Comparison of ENCODE assay signal across 10 cellular contexts in the genomic region with DNA sequence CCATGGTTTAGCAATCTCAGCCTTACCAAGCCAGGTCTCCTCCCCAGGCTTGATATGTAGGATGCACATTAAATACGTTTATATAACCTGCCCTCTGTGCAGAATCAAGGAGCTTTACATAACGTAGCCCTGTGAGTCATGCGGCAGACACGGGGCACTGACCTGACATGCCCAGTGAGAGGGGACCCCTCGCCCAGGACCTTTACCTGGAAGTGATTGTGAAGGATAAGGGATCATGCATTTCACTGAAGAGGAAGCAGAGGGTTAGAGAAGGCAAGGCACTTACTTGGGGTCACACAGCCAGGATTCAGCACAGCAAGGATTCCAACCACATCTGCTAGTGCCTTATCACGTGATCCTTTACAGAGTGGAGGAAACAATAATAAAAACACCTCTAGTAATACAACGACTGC. TPM values are rescaled to one million over a fixed set of nuclear protein-coding genes. Genes with fewer than 3 reads are reported as not detected.
DNase-seq lines count a peak whose midpoint lies in the region; ATAC-seq and TF ChIP-seq lines count a peak whose summit lies in the region.
"Had no signal": no experiment of that assay in that cellular context is flagged by ENCODE, and none has a peak within 500 bp of the region (broad histone marks: within the 10 kb centered on the region; RNA-seq: fewer than 3 reads in every experiment).

No MANE protein-coding gene starts in this region.

- H3K27me3 Mint-ChIP-seq in stimulated activated naive CD8-positive, alpha-beta T cell treated with anti-CD3 and anti-CD28 coated beads, Interleukin-15, Interleukin-2, amounts not matched to agents 100 ng/mL and 50 ng/mL, for 24 hours, result no peaks in the 10 kb centered on the region
- H3K27me3 Mint-ChIP-seq in activated naive CD8-positive, alpha-beta T cell treated with anti-CD3 and anti-CD28 coated beads, Interleukin-2, amount 10 ng/mL, durations not matched to agents 7 days and 5 days, result peaks cover 17% of the 10 kb centered on the region

- H3K27ac Mint-ChIP-seq in stimulated activated naive CD8-positive, alpha-beta T cell treated with anti-CD3 and anti-CD28 coated beads, Interleukin-15, Interleukin-2, amounts not matched to agents 100 ng/mL and 50 ng/mL, for 24 hours, result peak overlapping the region; percentile 74
- H3K27ac Mint-ChIP-seq in activated naive CD8-positive, alpha-beta T cell treated with anti-CD3 and anti-CD28 coated beads, Interleukin-2, amount 10 ng/mL, durations not matched to agents 7 days and 5 days, result peak overlapping the region; percentile 79

- TF ChIP-seq CTCF in vagina (IDR thresholded peaks at IDR 0.05), result no peak

- H3K4me1 ChIP-seq in vagina, result peaks cover 65% of the 10 kb centered on the region

- H3K9me3 Mint-ChIP-seq in stimulated activated naive CD8-positive, alpha-beta T cell treated with anti-CD3 and anti-CD28 coated beads, Interleukin-15, Interleukin-2, amounts not matched to agents 100 ng/mL and 50 ng/mL, for 24 hours, result no peaks in the 10 kb centered on the region
- no peaks in the 10 kb centered on the region for H3K9me3 Mint-ChIP-seq in activated naive CD8-positive, alpha-beta T cell treated with anti-CD3 and anti-CD28 coated beads, Interleukin-2, amount 10 ng/mL, durations not matched to agents 7 days and 5 days

- no peak for TF ChIP-seq POLR2A in vagina (IDR thresholded peaks at IDR 0.05)

- ATAC-seq in stimulated activated naive CD8-positive, alpha-beta T cell treated with anti-CD3 and anti-CD28 coated beads, Interleukin-15, Interleukin-2, amounts not matched to agents 100 U/mL and 50 U/mL, for 24 hours, result no peak
- ATAC-seq in activated naive CD8-positive, alpha-beta T cell treated with anti-CD3 and anti-CD28 coated beads, Interleukin-2, amount 10 ng/mL, durations not matched to agents 7 days and 5 days (ENCODE audit: low read depth), result no peak
- ATAC-seq in left colon (peak; percentile 36), GM18511 (IDR thresholded peaks at IDR 0.05; ENCODE audit: unreplicated experiment) (no peak)

- no peaks in the 10 kb centered on the region for H3K9me3 ChIP-seq in vagina

- peak overlapping the region; percentile 97 for H3K4me3 Mint-ChIP-seq in stimulated activated naive CD8-positive, alpha-beta T cell treated with anti-CD3 and anti-CD28 coated beads, Interleukin-15, Interleukin-2, amounts not matched to agents 100 ng/mL and 50 ng/mL, for 24 hours
- H3K4me3 Mint-ChIP-seq in activated naive CD8-positive, alpha-beta T cell treated with anti-CD3 and anti-CD28 coated beads, Interleukin-2, amount 10 ng/mL, durations not matched to agents 7 days and 5 days, result peak overlapping the region; percentile 68

- no peak overlapping the region for H3K4me3 ChIP-seq in vagina
- H3K4me3 ChIP-seq: cardiac muscle cell had no signal

- H3K36me3 Mint-ChIP-seq in stimulated activated naive CD8-positive, alpha-beta T cell treated with anti-CD3 and anti-CD28 coated beads, Interleukin-15, Interleukin-2, amounts not matched to agents 100 ng/mL and 50 ng/mL, for 24 hours (ENCODE audit: low read depth), result peaks cover 4% of the 10 kb centered on the region
- peaks cover 4% of the 10 kb centered on the region for H3K36me3 Mint-ChIP-seq in activated naive CD8-positive, alpha-beta T cell treated with anti-CD3 and anti-CD28 coated beads, Interleukin-2, amount 10 ng/mL, durations not matched to agents 7 days and 5 days

- no peaks in the 10 kb centered on the region for H3K36me3 ChIP-seq in vagina
- H3K36me3 ChIP-seq: cardiac muscle cell had no signal

- peaks cover 58% of the 10 kb centered on the region for H3K4me1 Mint-ChIP-seq in stimulated activated naive CD8-positive, alpha-beta T cell treated with anti-CD3 and anti-CD28 coated beads, Interleukin-15, Interleukin-2, amounts not matched to agents 100 ng/mL and 50 ng/mL, for 24 hours (ENCODE audit: low read depth)
- H3K4me1 Mint-ChIP-seq in activated naive CD8-positive, alpha-beta T cell treated with anti-CD3 and anti-CD28 coated beads, Interleukin-2, amount 10 ng/mL, durations not matched to agents 7 days and 5 days, result peaks cover 44% of the 10 kb centered on the region

- H3K27ac ChIP-seq in vagina, result peak overlapping the region; percentile 82
- H3K27ac ChIP-seq: cardiac muscle cell had no signal

- POLR2A ChIA-PET in activated naive CD8-positive, alpha-beta T cell treated with anti-CD3 and anti-CD28 coated beads, Interleukin-2, amount 10 ng/mL, durations not matched to agents 7 days and 5 days (lab: Charles Lee), result interaction anchor here (1.5 to 6.4 kb wide), 2 partner anchors 20 to 30 kb away, joined by 6 to 54 read pairs; partner anchors contain the start of gene FOSB

- intact Hi-C loops in left colon (cut with DNase I, micrococcal nuclease), result no loop called here
- intact Hi-C loops in vagina (cut with DNase I), result no loop called here

- DNase-seq in stimulated activated naive CD8-positive, alpha-beta T cell treated with anti-CD3 and anti-CD28 coated beads, Interleukin-15, Interleukin-2, amounts not matched to agents 100 U/mL and 50 U/mL, for 24 hours, result no peak
- no peak for DNase-seq in activated naive CD8-positive, alpha-beta T cell treated with anti-CD3 and anti-CD28 coated beads, Interleukin-2, amount 10 ng/mL, durations not matched to agents 7 days and 5 days
- DNase-seq in left colon, result peak; percentile 45 to 78
- no peak for DNase-seq in vagina (ENCODE audit: extremely low spot score in 2 of 2)
- no peak for DNase-seq in NCI-H146 treated with DMSO at 0.1 percent for 48 hours (lab: John Stamatoyannopoulos, UW; ENCODE audit: unreplicated experiment)
- DNase-seq in NCI-H2227 treated with DMSO at 0.1 percent for 48 hours (lab: John Stamatoyannopoulos, UW), result no peak
- DNase-seq: DMS79 treated with DMSO at 0.1 percent for 48 hours had no signal

- no peaks in the 10 kb centered on the region for H3K27me3 ChIP-seq in vagina
- H3K27me3 ChIP-seq: cardiac muscle cell had no signal

RNA-seq across cellular contexts. Expression of gene FOSB, which starts 18.9 kb away (rescaled TPM):
- 10 to 100 TPM; 68.7 to 69.4 TPM for total RNA-seq in activated naive CD8-positive, alpha-beta T cell treated with anti-CD3 and anti-CD28 coated beads, Interleukin-2, amount 10 ng/mL, durations not matched to agents 7 days and 5 days
- total RNA-seq in left colon, result 10 to 100 TPM in 1 of 2 donors, 1 to 10 TPM in 1; 4.4 to 46.0 TPM
- total RNA-seq in vagina, result 20.6 TPM

RNA-seq across cellular contexts. Expression of gene ERCC1, which starts 25.2 kb away (rescaled TPM):
- total RNA-seq in activated naive CD8-positive, alpha-beta T cell treated with anti-CD3 and anti-CD28 coated beads, Interleukin-2, amount 10 ng/mL, durations not matched to agents 7 days and 5 days, result 10 to 100 TPM; 63.1 to 63.3 TPM
- 10 to 100 TPM; 37.1 to 43.6 TPM for total RNA-seq in left colon
- total RNA-seq in vagina, result 123 TPM

RNA-seq across cellular contexts. Expression of gene POLR1G, which starts 42.4 kb away (rescaled TPM):
- total RNA-seq in activated naive CD8-positive, alpha-beta T cell treated with anti-CD3 and anti-CD28 coated beads, Interleukin-2, amount 10 ng/mL, durations not matched to agents 7 days and 5 days, result 1 to 10 TPM; 6.0 to 6.3 TPM
- total RNA-seq in left colon (1 to 10 TPM; 3.0 to 3.2 TPM), vagina (2.2 TPM)

RNA-seq across cellular contexts. Expression of gene PPP1R13L, which starts 44.0 kb away (rescaled TPM):
- 10 to 100 TPM; 20.2 to 25.7 TPM for total RNA-seq in activated naive CD8-positive, alpha-beta T cell treated with anti-CD3 and anti-CD28 coated beads, Interleukin-2, amount 10 ng/mL, durations not matched to agents 7 days and 5 days
- 10 to 100 TPM; 34.1 to 35.0 TPM for total RNA-seq in left colon
- 111 TPM for total RNA-seq in vagina

RNA-seq across cellular contexts. Expression of gene RTN2, which starts 48.0 kb away (rescaled TPM):
- 1 to 10 TPM; 3.0 to 3.3 TPM for total RNA-seq in activated naive CD8-positive, alpha-beta T cell treated with anti-CD3 and anti-CD28 coated beads, Interleukin-2, amount 10 ng/mL, durations not matched to agents 7 days and 5 days
- 1 to 10 TPM; 3.4 to 6.1 TPM for total RNA-seq in left colon
- total RNA-seq in vagina, result 13.0 TPM

Comparison
In these comparisons a context has a peak if more than half of its experiments do, and no peak if none do; other contexts are left out.
1. DNase-seq: peak in left colon (2 of 2); none in stimulated activated naive CD8-positive, alpha-beta T cell treated with anti-CD3 and anti-CD28 coated beads, Interleukin-15, Interleukin-2, amounts not matched to agents 100 U/mL and 50 U/mL, for 24 hours (single experiment), activated naive CD8-positive, alpha-beta T cell treated with anti-CD3 and anti-CD28 coated beads, Interleukin-2, amount 10 ng/mL, durations not matched to agents 7 days and 5 days (single experiment), vagina (0 of 2), NCI-H146 treated with DMSO at 0.1 percent for 48 hours (single experiment) and NCI-H2227 treated with DMSO at 0.1 percent for 48 hours (single experiment).